8 cellular contexts compared by ENCODE assay signal in genomic region chr1:203340112-203340804, GRCh38. TPM values are rescaled to one million over a fixed set of nuclear protein-coding genes. Genes with fewer than 3 reads are reported as not detected.
A peak's percentile ranks its signal among the peaks of the same experiment; 100 is the strongest.
DNase-seq lines count a peak whose midpoint lies in the region; ATAC-seq and TF ChIP-seq lines count a peak whose summit lies in the region.

No MANE protein-coding gene starts in this region.

- POLR2A ChIA-PET in activated CD4-positive, alpha-beta memory T cell treated with anti-CD3 and anti-CD28 coated beads, Interleukin-2, amount 10 ng/mL, durations not matched to agents 7 days and 5 days (lab: Charles Lee): interaction anchor here (1.0 to 1.9 kb wide), 3 partner anchors 50 to 68 kb away, joined by 4 to 12 read pairs (median 5); no protein-coding TSS in a partner anchor

- no peak for TF ChIP-seq EP300 in stomach (IDR thresholded peaks at IDR 0.05)

- no peaks in the 10 kb centered on the region for H3K36me3 Mint-ChIP-seq in activated CD4-positive, alpha-beta memory T cell treated with anti-CD3 and anti-CD28 coated beads, Interleukin-2, amount 10 ng/mL, durations not matched to agents 7 days and 5 days (ENCODE audit: low read depth)
- no peaks in the 10 kb centered on the region for H3K36me3 Mint-ChIP-seq in effector memory CD8-positive, alpha-beta T cell (ENCODE audit: insufficient read depth)

- H3K27me3 ChIP-seq in DOHH2 (ENCODE audit: control insufficient read depth, low read length) (peaks cover 40% of the 10 kb centered on the region), stomach (no peaks in the 10 kb centered on the region)

- peaks cover 4% of the 10 kb centered on the region; the same call in 1 of the 2 replicates for H3F3A ChIP-seq in DOHH2 (ENCODE audit: control insufficient read depth, insufficient read depth)

- no peaks in the 10 kb centered on the region for H3K36me3 ChIP-seq in DOHH2 (ENCODE audit: control insufficient read depth, low read length)
- peaks cover 0 to 17% (median 7%) of the 10 kb centered on the region in 4 donors for H3K36me3 ChIP-seq in stomach

- 15 to 23% (median 17%) methylated on average over 7 of the region's 7 CpGs for WGBS in stomach, 5 donors

- TF ChIP-seq POLR2A in stomach (IDR thresholded peaks at IDR 0.05): no peak

- no peak overlapping the region for H3K27ac Mint-ChIP-seq in activated CD4-positive, alpha-beta memory T cell treated with anti-CD3 and anti-CD28 coated beads, Interleukin-2, amount 10 ng/mL, durations not matched to agents 7 days and 5 days
- H3K27ac Mint-ChIP-seq in effector memory CD8-positive, alpha-beta T cell: no peak overlapping the region

- peaks cover 50% of the 10 kb centered on the region for H3K27me3 Mint-ChIP-seq in activated CD4-positive, alpha-beta memory T cell treated with anti-CD3 and anti-CD28 coated beads, Interleukin-2, amount 10 ng/mL, durations not matched to agents 7 days and 5 days
- H3K27me3 Mint-ChIP-seq in effector memory CD8-positive, alpha-beta T cell: peaks cover 36 to 55% of the 10 kb centered on the region in 2 donors

- H4K20me1 ChIP-seq in DOHH2 (ENCODE audit: control insufficient read depth, insufficient read depth, low read depth, low read length): no peaks in the 10 kb centered on the region

- intact Hi-C loops in stomach (cut with DNase I; ENCODE audit: low total_unique reads): loop anchor here (5.0 kb wide), 1 partner anchor 147 kb away; no protein-coding TSS in a partner anchor

- no peak overlapping the region for H3K4me3 Mint-ChIP-seq in activated CD4-positive, alpha-beta memory T cell treated with anti-CD3 and anti-CD28 coated beads, Interleukin-2, amount 10 ng/mL, durations not matched to agents 7 days and 5 days
- no peak overlapping the region for H3K4me3 Mint-ChIP-seq in effector memory CD8-positive, alpha-beta T cell

- CTCF ChIA-PET in activated CD4-positive, alpha-beta memory T cell treated with anti-CD3 and anti-CD28 coated beads, Interleukin-2, amount 10 ng/mL, durations not matched to agents 7 days and 5 days (lab: Charles Lee): interaction anchor here (0.6 to 16.4 kb wide), 20 partner anchors 10 to 300 kb away, joined by 3 to 512 read pairs (median 6); partner anchors contain the start of gene OPTC

- peak overlapping the region; percentile 33; the same call in 1 of the 2 replicates for H3K4me2 ChIP-seq in DOHH2 (ENCODE audit: low read length)

- H3K4me1 ChIP-seq in DOHH2 (ENCODE audit: control insufficient read depth, low read length): peaks cover 34% of the 10 kb centered on the region
- peaks cover 0 to 62% (median 37%) of the 10 kb centered on the region in 4 donors for H3K4me1 ChIP-seq in stomach

- ATAC-seq in effector memory CD8-positive, alpha-beta T cell (replicated peaks): peak; percentile 72
- ATAC-seq in HG02840 (IDR thresholded peaks at IDR 0.05; ENCODE audit: low FRiP score, unreplicated experiment): no peak

- H3K4me3 ChIP-seq in DOHH2 (ENCODE audit: low read length) (no peak overlapping the region), stomach (no peak overlapping the region)

- no peaks in the 10 kb centered on the region for H3K79me2 ChIP-seq in DOHH2 (ENCODE audit: control insufficient read depth, low read length)

- H3K9me3 Mint-ChIP-seq in activated CD4-positive, alpha-beta memory T cell treated with anti-CD3 and anti-CD28 coated beads, Interleukin-2, amount 10 ng/mL, durations not matched to agents 7 days and 5 days: no peaks in the 10 kb centered on the region
- H3K9me3 Mint-ChIP-seq in effector memory CD8-positive, alpha-beta T cell: no peaks in the 10 kb centered on the region

- H3K27ac ChIP-seq in DOHH2 (ENCODE audit: low read depth, low read length) (no peak overlapping the region), stomach (peak overlapping the region in 2 of 5 donors; percentile 7 to 48)

- H3K9me3 ChIP-seq in DOHH2 (ENCODE audit: control insufficient read depth, insufficient read depth, low read length): no peaks in the 10 kb centered on the region
- H3K9me3 ChIP-seq in stomach: no peaks in the 10 kb centered on the region

- peak; percentile 95 for TF ChIP-seq CTCF in DOHH2 (IDR thresholded peaks at IDR 0.05; ENCODE audit: low read depth, low read length, poor library complexity, severe bottlenecking)
- TF ChIP-seq CTCF in stomach (IDR thresholded peaks at IDR 0.05): peak in 6 of 7 experiments; percentile 3 to 96 (median 89)

- peaks cover 25% of the 10 kb centered on the region for H3K4me1 Mint-ChIP-seq in activated CD4-positive, alpha-beta memory T cell treated with anti-CD3 and anti-CD28 coated beads, Interleukin-2, amount 10 ng/mL, durations not matched to agents 7 days and 5 days
- H3K4me1 Mint-ChIP-seq in effector memory CD8-positive, alpha-beta T cell (ENCODE audit: low read depth in 2 of 2): peaks cover 31 to 35% of the 10 kb centered on the region in 2 donors

- peak; percentile 92 for DNase-seq in HuH-7 (ENCODE audit: low spot score)
- DNase-seq in NCI-H82 treated with DMSO at 0.1 percent for 48 hours (lab: John Stamatoyannopoulos, UW; ENCODE audit: unreplicated experiment): peak; percentile 87
- peak; percentile 64 for DNase-seq in activated CD4-positive, alpha-beta memory T cell treated with anti-CD3 and anti-CD28 coated beads, Interleukin-2, amount 10 ng/mL, durations not matched to agents 7 days and 5 days
- DNase-seq in effector memory CD8-positive, alpha-beta T cell: peak; percentile 46 to 53 (median 51)
- DNase-seq in lung microvascular endothelial cell (ENCODE audit: low read depth in 2 of 2): peak; percentile 84 to 91
- peak; percentile 81 for DNase-seq in stomach

- no peaks in the 10 kb centered on the region for H3K9me2 ChIP-seq in DOHH2 (replicated peaks; ENCODE audit: control insufficient read depth, low read length)

RNA-seq across cellular contexts. Expression of gene FMOD, which starts 10.7 kb away (rescaled TPM):
- total RNA-seq in activated CD4-positive, alpha-beta memory T cell treated with anti-CD3 and anti-CD28 coated beads, Interleukin-2, amount 10 ng/mL, durations not matched to agents 7 days and 5 days: under 1 TPM; 0.23 to 0.45 TPM
- total RNA-seq in lung microvascular endothelial cell (3.7 and 14.3 TPM in 2 replicates), stomach (100 to 1,000 TPM in 1 of 5 donors, 10 to 100 TPM in 4; 14.7 to 422 (median 54.9) TPM)
- 10 to 100 TPM; 30.1 to 39.7 (median 35.6) TPM for polyA plus RNA-seq in stomach

RNA-seq across cellular contexts. Expression of gene BTG2, which starts 34.9 kb away (rescaled TPM):
- 100 to 1,000 TPM; 116 TPM for total RNA-seq in activated CD4-positive, alpha-beta memory T cell treated with anti-CD3 and anti-CD28 coated beads, Interleukin-2, amount 10 ng/mL, durations not matched to agents 7 days and 5 days
- 22.4 TPM in 2 replicates for total RNA-seq in lung microvascular endothelial cell
- 100 to 1,000 TPM in 3 of 5 donors, 10 to 100 TPM in 2; 80.2 to 231 (median 113) TPM for total RNA-seq in stomach
- 10 to 100 TPM; 46.4 to 78.9 (median 58.6) TPM for polyA plus RNA-seq in stomach
